Comparison of ENCODE assay signal across 9 cellular contexts in genomic region chr1:23960291-23960718, GRCh38. TPM values are rescaled to one million over a fixed set of nuclear protein-coding genes. Genes with fewer than 3 reads are reported as not detected.
DNase-seq lines count a peak whose midpoint lies in the region; ATAC-seq and TF ChIP-seq lines count a peak whose summit lies in the region.
"Had no signal": no experiment of that assay in that cellular context is flagged by ENCODE, and none has a peak within 500 bp of the region (broad histone marks: within the 10 kb centered on the region; RNA-seq: fewer than 3 reads in every experiment).

No MANE protein-coding gene starts in this region.

- ATAC-seq in SK-N-SH treated with all-trans-retinoic acid at 6 μM for 48 hours = no peak

- TF ChIP-seq CTCF in SK-N-SH (IDR thresholded peaks at IDR 0.05) (no peak), right atrium auricular region (IDR thresholded peaks at IDR 0.05) (no peak)

- under 1% methylated on average over 9 of the region's 9 CpGs for WGBS in SK-N-SH (ENCODE audit: low lambda C conversion rate)

- H3K9me3 ChIP-seq in SK-N-SH (no peaks in the 10 kb centered on the region), right atrium auricular region (no peaks in the 10 kb centered on the region)

- H3K27me3 Mint-ChIP-seq in activated T-helper 1 cell treated with anti-CD3 and anti-CD28 coated beads, Interleukin-12 subunit alpha, Interleukin-12 subunit beta, Interleukin-2, Interleukin-4 antibody, amounts not matched to agents 30 ng/mL and 10 ng/mL and 1 ng/mL, durations not matched to agents 14 hours and 24 hours and 36 hours (ENCODE audit: insufficient read depth) = no peaks in the 10 kb centered on the region

- H2AFZ ChIP-seq in SK-N-SH (ENCODE audit: low read depth) = no peak overlapping the region

- no peaks in the 10 kb centered on the region for H3K9me3 Mint-ChIP-seq in activated T-helper 1 cell treated with anti-CD3 and anti-CD28 coated beads, Interleukin-12 subunit alpha, Interleukin-12 subunit beta, Interleukin-2, Interleukin-4 antibody, amounts not matched to agents 30 ng/mL and 10 ng/mL and 1 ng/mL, durations not matched to agents 14 hours and 24 hours and 36 hours

- peaks cover 52% of the 10 kb centered on the region for H3K79me2 ChIP-seq in SK-N-SH (ENCODE audit: insufficient read depth)

- no peak for TF ChIP-seq EP300 in SK-N-SH (IDR thresholded peaks at IDR 0.05; ENCODE audit: borderline replicate concordance in 1 of 2, low read depth in 1 of 2, low read length in 1 of 2)

- peaks cover 69% of the 10 kb centered on the region for H3K4me1 Mint-ChIP-seq in activated T-helper 1 cell treated with anti-CD3 and anti-CD28 coated beads, Interleukin-12 subunit alpha, Interleukin-12 subunit beta, Interleukin-2, Interleukin-4 antibody, amounts not matched to agents 30 ng/mL and 10 ng/mL and 1 ng/mL, durations not matched to agents 14 hours and 24 hours and 36 hours (ENCODE audit: low read depth)

- no peak for TF ChIP-seq RAD21 in SK-N-SH (IDR thresholded peaks at IDR 0.05; ENCODE audit: low read length)

- no peaks in the 10 kb centered on the region for H3K9me2 ChIP-seq in SK-N-SH

- H3K4me3 ChIP-seq in SK-N-SH (ENCODE audit: low read depth in 2 of 2, low read length in 1 of 2) (peak overlapping the region; percentile 84 to 90), right atrium auricular region (peak overlapping the region; percentile 85 to 87), skin epidermis (peak overlapping the region; percentile 60 to 90 (median 76))

- H3K4me3 Mint-ChIP-seq in activated T-helper 1 cell treated with anti-CD3 and anti-CD28 coated beads, Interleukin-12 subunit alpha, Interleukin-12 subunit beta, Interleukin-2, Interleukin-4 antibody, amounts not matched to agents 30 ng/mL and 10 ng/mL and 1 ng/mL, durations not matched to agents 14 hours and 24 hours and 36 hours = peak overlapping the region; percentile 99

- H3K36me3 ChIP-seq in SK-N-SH (replicated peaks in 1 of 2; ENCODE audit: control insufficient read depth in 1 of 2, insufficient read depth in 2 of 2, low read length in 1 of 2) (peaks cover 37 to 38% of the 10 kb centered on the region in 2 experiments), right atrium auricular region (peaks cover 20% of the 10 kb centered on the region)

- H3F3A ChIP-seq in SK-N-SH (replicated peaks; ENCODE audit: insufficient read depth) = peaks cover 50% of the 10 kb centered on the region

- CTCF ChIA-PET in SK-N-SH (lab: Yijun Ruan, JAX) = interaction anchor here (1.4 kb wide), 1 partner anchor 16 kb away, joined by 3 read pairs; no protein-coding TSS in a partner anchor

- DNase-seq in SK-N-SH = no peak
- DNase-seq in activated T-helper 1 cell treated with anti-CD3 and anti-CD28 coated beads, Interleukin-12 subunit alpha, Interleukin-12 subunit beta, Interleukin-2, Interleukin-4 antibody, amounts not matched to agents 30 ng/mL and 10 ng/mL and 1 ng/mL, durations not matched to agents 14 hours and 24 hours and 36 hours (ENCODE audit: low spot score) = no peak
- no peak for DNase-seq in right atrium auricular region (ENCODE audit: low spot score)
- no peak for DNase-seq in HPDE6-E6E7 (ENCODE audit: extremely low spot score)
- DNase-seq in NCI-H1417 treated with DMSO at 0.1 percent for 48 hours (lab: John Stamatoyannopoulos, UW) = no peak
- no peak for DNase-seq in SHP77 treated with DMSO at 0.1 percent for 48 hours (lab: John Stamatoyannopoulos, UW)

- intact Hi-C loops in activated T-helper 1 cell treated with anti-CD3 and anti-CD28 coated beads, Interleukin-12 subunit alpha, Interleukin-12 subunit beta, Interleukin-2, Interleukin-4 antibody, amounts not matched to agents 30 ng/mL and 10 ng/mL and 1 ng/mL, durations not matched to agents 14 hours and 24 hours and 36 hours (cut with micrococcal nuclease) = loop anchor here (1.0 to 10.0 kb wide), 2 partner anchors 8 to 1284 kb away; partner anchors contain the start of gene RSRP1

- peaks cover 19% of the 10 kb centered on the region for H4K20me1 ChIP-seq in SK-N-SH (ENCODE audit: insufficient read depth)

- H3K27ac Mint-ChIP-seq in activated T-helper 1 cell treated with anti-CD3 and anti-CD28 coated beads, Interleukin-12 subunit alpha, Interleukin-12 subunit beta, Interleukin-2, Interleukin-4 antibody, amounts not matched to agents 30 ng/mL and 10 ng/mL and 1 ng/mL, durations not matched to agents 14 hours and 24 hours and 36 hours = peak overlapping the region; percentile 100

- H3K4me2 ChIP-seq in SK-N-SH = peak overlapping the region; percentile 87

- H3K27ac ChIP-seq in SK-N-SH (ENCODE audit: low read depth in 2 of 2, low read length in 1 of 2) (peak overlapping the region; percentile 98 to 99), right atrium auricular region (peak overlapping the region; percentile 99 to 100), skin epidermis (peak overlapping the region; percentile 86 to 100 (median 99))

- H3K36me3 Mint-ChIP-seq in activated T-helper 1 cell treated with anti-CD3 and anti-CD28 coated beads, Interleukin-12 subunit alpha, Interleukin-12 subunit beta, Interleukin-2, Interleukin-4 antibody, amounts not matched to agents 30 ng/mL and 10 ng/mL and 1 ng/mL, durations not matched to agents 14 hours and 24 hours and 36 hours (ENCODE audit: low read depth) = peaks cover 44% of the 10 kb centered on the region

- H3K9ac ChIP-seq in SK-N-SH = peak overlapping the region; percentile 95

- POLR2A ChIA-PET in SK-N-SH (lab: Yijun Ruan, JAX) = interaction anchor here (0.9 to 1.2 kb wide), 3 partner anchors 13 to 53 kb away, joined by 3 to 4 read pairs (median 4); no protein-coding TSS in a partner anchor

- H3K27me3 ChIP-seq in SK-N-SH (ENCODE audit: insufficient read depth) (no peaks in the 10 kb centered on the region), right atrium auricular region (no peaks in the 10 kb centered on the region)

- H3K4me1 ChIP-seq in SK-N-SH (ENCODE audit: control insufficient read depth in 1 of 2, insufficient read depth in 2 of 2, low read depth in 1 of 2, low read length in 1 of 2) (peaks cover 9% of the 10 kb centered on the region in 2 experiments; a peak in 3 of 4 replicates), right atrium auricular region (peaks cover 0 to 33% of the 10 kb centered on the region in 2 donors)

TF ChIP-seq in SK-N-SH, 30 proteins besides CTCF, POLR2A, EP300 and RAD21 (continues in another document):
- TF ChIP-seq CHD2 (IDR thresholded peaks at IDR 0.05; ENCODE audit: low read length, partially characterized antibody) = no peak
- TF ChIP-seq TCF12 (IDR thresholded peaks at IDR 0.05) = no peak
- no peak for TF ChIP-seq PBX3 (IDR thresholded peaks at IDR 0.05)

TF ChIP-seq in SK-N-SH treated with all-trans-retinoic acid at 6 μM for 48 hours, 23 proteins besides CTCF, POLR2A, EP300 and RAD21 (continues in another document):
- TF ChIP-seq PATZ1 (CRISPR knock-in tag; IDR thresholded peaks at IDR 0.05; ENCODE audit: borderline replicate concordance) (no peak), TCF4 (CRISPR knock-in tag; IDR thresholded peaks at IDR 0.05; ENCODE audit: borderline replicate concordance) (no peak), PPARA (CRISPR knock-in tag; IDR thresholded peaks at IDR 0.05; ENCODE audit: borderline replicate concordance) (no peak), CSDC2 (CRISPR knock-in tag; IDR thresholded peaks at IDR 0.05) (no peak), ISL1 (CRISPR knock-in tag; IDR thresholded peaks at IDR 0.05) (no peak), ZC3H10 (CRISPR knock-in tag; IDR thresholded peaks at IDR 0.05) (no peak), BACH2 (CRISPR knock-in tag; IDR thresholded peaks at IDR 0.05; ENCODE audit: borderline replicate concordance) (no peak)

RNA-seq across cellular contexts. Expression of gene PNRC2, which starts 0.7 kb away (rescaled TPM):
- polyA plus RNA-seq in SK-N-SH (2012; rRNA removed) = 43.8 and 55.2 TPM in 2 replicates
- 54.6 and 58.1 TPM in 2 replicates for polyA plus RNA-seq in SK-N-SH (2012; cell fraction: cytosol; rRNA removed)
- polyA plus RNA-seq in SK-N-SH (2012; cell fraction: nucleus; rRNA removed) = 46.8 and 46.9 TPM in 2 replicates
- 112 and 134 TPM in 2 replicates for total RNA-seq in activated T-helper 1 cell treated with anti-CD3 and anti-CD28 coated beads, Interleukin-12 subunit alpha, Interleukin-12 subunit beta, Interleukin-2, Interleukin-4 antibody, amounts not matched to agents 30 ng/mL and 10 ng/mL and 1 ng/mL, durations not matched to agents 14 hours and 24 hours and 36 hours
- 100 to 1,000 TPM in 1 of 2 donors, 10 to 100 TPM in 1; 92.3 to 105 TPM for total RNA-seq in right atrium auricular region

RNA-seq across cellular contexts. Expression of gene SRSF10, which starts 19.8 kb away (rescaled TPM):
- 79.8 and 81.8 TPM in 2 replicates for polyA plus RNA-seq in SK-N-SH (2012; rRNA removed)
- polyA plus RNA-seq in SK-N-SH (2012; cell fraction: cytosol; rRNA removed) = 74.3 and 75.6 TPM in 2 replicates
- 110 and 164 TPM in 2 replicates for polyA plus RNA-seq in SK-N-SH (2012; cell fraction: nucleus; rRNA removed)
- 238 and 243 TPM in 2 replicates for total RNA-seq in activated T-helper 1 cell treated with anti-CD3 and anti-CD28 coated beads, Interleukin-12 subunit alpha, Interleukin-12 subunit beta, Interleukin-2, Interleukin-4 antibody, amounts not matched to agents 30 ng/mL and 10 ng/mL and 1 ng/mL, durations not matched to agents 14 hours and 24 hours and 36 hours
- total RNA-seq in right atrium auricular region = 10 to 100 TPM; 38.6 to 43.1 TPM

RNA-seq across cellular contexts. Expression of gene CNR2, which starts 47.1 kb away (rescaled TPM):
- not detected in 2 replicates for polyA plus RNA-seq in SK-N-SH (2012; rRNA removed)
- not detected in 2 replicates for polyA plus RNA-seq in SK-N-SH (2012; cell fraction: cytosol; rRNA removed)
- 0.01 TPM in 1 of 2 replicates, not detected in the other for polyA plus RNA-seq in SK-N-SH (2012; cell fraction: nucleus; rRNA removed)
- not detected in 2 replicates for total RNA-seq in activated T-helper 1 cell treated with anti-CD3 and anti-CD28 coated beads, Interleukin-12 subunit alpha, Interleukin-12 subunit beta, Interleukin-2, Interleukin-4 antibody, amounts not matched to agents 30 ng/mL and 10 ng/mL and 1 ng/mL, durations not matched to agents 14 hours and 24 hours and 36 hours
- under 1 TPM in 1 of 2 donors, not detected in 1; 0.04 TPM for total RNA-seq in right atrium auricular region
- total RNA-seq: Daoy had no signal
